32 cellular contexts compared by ENCODE assay signal in the genomic region with DNA sequence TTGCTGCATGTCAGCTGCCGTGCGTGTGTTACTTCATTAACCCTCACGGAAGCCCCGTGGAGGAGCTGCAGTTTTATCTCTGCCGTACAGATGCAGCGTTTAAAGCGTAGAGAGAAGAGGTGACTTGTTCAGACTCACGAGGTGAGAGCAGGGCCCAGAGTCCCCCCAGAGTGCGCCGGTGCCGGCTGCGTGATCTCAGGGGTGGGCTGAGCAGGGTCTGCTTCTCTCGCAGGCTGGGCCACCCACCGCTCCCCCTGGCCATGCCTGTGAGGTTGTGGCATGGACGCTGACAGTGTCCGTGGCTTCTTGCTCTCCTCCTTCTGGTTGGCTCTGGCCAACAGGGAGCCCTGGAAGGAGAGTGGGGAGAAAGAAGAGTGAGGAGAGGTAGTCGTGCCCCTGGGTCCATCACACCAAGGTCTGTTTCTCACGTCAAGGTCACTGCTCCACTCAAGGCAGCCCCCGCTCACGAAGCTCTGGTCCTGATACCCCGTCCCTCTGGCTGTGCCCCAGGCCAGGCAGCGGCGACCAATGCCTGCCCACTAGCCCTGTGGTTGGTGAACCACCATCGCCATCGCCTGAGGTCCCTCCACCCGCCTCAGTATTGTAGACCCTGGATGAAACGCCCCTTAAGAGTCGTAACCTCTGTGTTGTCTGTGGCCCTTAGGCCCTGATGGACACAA.
"Had no signal": no experiment of that assay in that cellular context is flagged by ENCODE, and none has a peak within 500 bp of the region (broad histone marks: within the 10 kb centered on the region; RNA-seq: fewer than 3 reads in every experiment).

No MANE protein-coding gene starts in this region.

- H3K4me1 ChIP-seq: body of pancreas, breast epithelium, esophagus muscularis mucosa, foreskin keratinocyte, gastrocnemius medialis had no signal

- H3K27ac Mint-ChIP-seq: activated CD4-positive, alpha-beta memory T cell treated with anti-CD3 and anti-CD28 coated beads for 36 hours; activated CD4-positive, alpha-beta T cell treated with anti-CD3 and anti-CD28 coated beads for 36 hours; activated CD4-positive, alpha-beta T cell treated with anti-CD3 and anti-CD28 coated beads, Interleukin-2, amount 10 ng/mL, durations not matched to agents 24 days and 14 days; activated CD8-positive, alpha-beta memory T cell treated with anti-CD3 and anti-CD28 coated beads, Interleukin-2, amount 10 ng/mL, durations not matched to agents 7 days and 5 days; activated CD8-positive, alpha-beta T cell treated with anti-CD3 and anti-CD28 coated beads, Interleukin-2, amount 10 ng/mL, durations not matched to agents 7 days and 5 days; activated naive CD8-positive, alpha-beta T cell; activated T-helper 1 cell treated with anti-CD3 and anti-CD28 coated beads, Interleukin-12 subunit alpha, Interleukin-12 subunit beta, Interleukin-2, Interleukin-4 antibody, amounts not matched to agents 30 ng/mL and 10 ng/mL and 1 ng/mL, durations not matched to agents 14 hours and 24 hours and 36 hours; activated T-helper 2 cell treated with anti-CD3 and anti-CD28 coated beads, Interferon-gamma antibody, Interleukin-2, Interleukin-4, amounts not matched to agents 10 μg/mL and 5 μg/mL and 100 μg/mL, durations not matched to agents 14 hours and 24 hours and 36 hours; dendritic cell treated with granulocyte-macrophage colony-stimulating factor and Interleukin-4, amounts not matched to agents 40 ng/mL and 50 ng/mL, for 4 days had no signal

- H3K9me3 Mint-ChIP-seq: activated CD4-positive, alpha-beta memory T cell treated with anti-CD3 and anti-CD28 coated beads for 36 hours; activated CD4-positive, alpha-beta T cell treated with anti-CD3 and anti-CD28 coated beads, Interleukin-2, amount 10 ng/mL, durations not matched to agents 24 days and 14 days; activated T-helper 1 cell treated with anti-CD3 and anti-CD28 coated beads, Interleukin-12 subunit alpha, Interleukin-12 subunit beta, Interleukin-2, Interleukin-4 antibody, amounts not matched to agents 30 ng/mL and 10 ng/mL and 1 ng/mL, durations not matched to agents 14 hours and 24 hours and 36 hours; activated T-helper 2 cell treated with anti-CD3 and anti-CD28 coated beads, Interferon-gamma antibody, Interleukin-2, Interleukin-4, amounts not matched to agents 10 μg/mL and 5 μg/mL and 100 μg/mL, durations not matched to agents 14 hours and 24 hours and 36 hours; dendritic cell treated with granulocyte-macrophage colony-stimulating factor and Interleukin-4, amounts not matched to agents 40 ng/mL and 50 ng/mL, for 4 days had no signal

- H3K4me3 Mint-ChIP-seq: activated CD4-positive, alpha-beta memory T cell treated with anti-CD3 and anti-CD28 coated beads for 36 hours; activated CD4-positive, alpha-beta T cell treated with anti-CD3 and anti-CD28 coated beads for 36 hours; activated CD4-positive, alpha-beta T cell treated with anti-CD3 and anti-CD28 coated beads, Interleukin-2, amount 10 ng/mL, durations not matched to agents 24 days and 14 days; activated CD8-positive, alpha-beta memory T cell treated with anti-CD3 and anti-CD28 coated beads, Interleukin-2, amount 10 ng/mL, durations not matched to agents 7 days and 5 days; activated CD8-positive, alpha-beta T cell treated with anti-CD3 and anti-CD28 coated beads, Interleukin-2, amount 10 ng/mL, durations not matched to agents 7 days and 5 days; activated naive CD8-positive, alpha-beta T cell; activated T-helper 1 cell treated with anti-CD3 and anti-CD28 coated beads, Interleukin-12 subunit alpha, Interleukin-12 subunit beta, Interleukin-2, Interleukin-4 antibody, amounts not matched to agents 30 ng/mL and 10 ng/mL and 1 ng/mL, durations not matched to agents 14 hours and 24 hours and 36 hours; dendritic cell treated with granulocyte-macrophage colony-stimulating factor and Interleukin-4, amounts not matched to agents 40 ng/mL and 50 ng/mL, for 4 days had no signal

- H3K4me3 ChIP-seq: body of pancreas, breast epithelium, cardiac muscle cell, coronary artery, dorsolateral prefrontal cortex, esophagus muscularis mucosa, gastrocnemius medialis, heart left ventricle had no signal

- H3K27ac ChIP-seq: body of pancreas, breast epithelium, cardiac muscle cell, coronary artery, esophagus muscularis mucosa, foreskin keratinocyte, gastrocnemius medialis, heart left ventricle had no signal

- H3K36me3 ChIP-seq: breast epithelium, cardiac muscle cell, esophagus muscularis mucosa, gastrocnemius medialis, heart left ventricle had no signal

- H3K4me1 Mint-ChIP-seq: activated CD4-positive, alpha-beta T cell treated with anti-CD3 and anti-CD28 coated beads, Interleukin-2, amount 10 ng/mL, durations not matched to agents 24 days and 14 days; activated CD8-positive, alpha-beta memory T cell treated with anti-CD3 and anti-CD28 coated beads, Interleukin-2, amount 10 ng/mL, durations not matched to agents 7 days and 5 days had no signal

- H3K27me3 Mint-ChIP-seq: activated CD4-positive, alpha-beta memory T cell treated with anti-CD3 and anti-CD28 coated beads for 36 hours; activated CD4-positive, alpha-beta T cell treated with anti-CD3 and anti-CD28 coated beads for 36 hours; activated CD4-positive, alpha-beta T cell treated with anti-CD3 and anti-CD28 coated beads, Interleukin-2, amount 10 ng/mL, durations not matched to agents 24 days and 14 days; activated CD8-positive, alpha-beta memory T cell treated with anti-CD3 and anti-CD28 coated beads, Interleukin-2, amount 10 ng/mL, durations not matched to agents 7 days and 5 days; activated naive CD8-positive, alpha-beta T cell had no signal

- DNase-seq: activated CD4-positive, alpha-beta memory T cell treated with anti-CD3 and anti-CD28 coated beads for 36 hours; activated CD4-positive, alpha-beta T cell treated with anti-CD3 and anti-CD28 coated beads for 36 hours; activated CD4-positive, alpha-beta T cell treated with anti-CD3 and anti-CD28 coated beads, Interleukin-2, amount 10 ng/mL, durations not matched to agents 24 days and 14 days; activated CD4-positive, CD25-positive, alpha-beta regulatory T cell; activated CD4-positive, CD25-positive, alpha-beta regulatory T cell treated with anti-CD3 and anti-CD28 coated beads, Interleukin-2, amount 50 U/mL, for 72 hours; activated CD8-positive, alpha-beta memory T cell treated with anti-CD3 and anti-CD28 coated beads, Interleukin-2, amount 10 ng/mL, durations not matched to agents 7 days and 5 days; activated CD8-positive, alpha-beta memory T cell treated with anti-CD3 and anti-CD28 coated beads, Interleukin-2, amount 50 U/mL, for 4 hours; activated CD8-positive, alpha-beta T cell treated with anti-CD3 and anti-CD28 coated beads, Interleukin-2, amount 10 ng/mL, durations not matched to agents 7 days and 5 days; activated effector memory CD4-positive, alpha-beta T cell treated with anti-CD3 and anti-CD28 coated beads, Interleukin-2, amount 50 U/mL, for 16 hours; activated naive CD4-positive, alpha-beta T cell treated with anti-CD3 and anti-CD28 coated beads, Interleukin-2, amount 50 U/mL, for 16 hours; activated T-cell treated with anti-CD3 and anti-CD28 coated beads, Interleukin-2, amount 50 U/mL, for 1 hour; activated T-cell treated with anti-CD3 and anti-CD28 coated beads, Interleukin-2, amount 50 U/mL, for 48 hours; amniotic stem cell; body of pancreas; central memory CD4-positive, alpha-beta T cell; cerebellar nuclear complex; effector memory CD4-positive, alpha-beta T cell; erythroblast; foreskin keratinocyte; gastrocnemius medialis; glutamatergic neuron; heart left ventricle; T-helper 2 cell had no signal

- H3K27me3 ChIP-seq: body of pancreas, cardiac muscle cell, foreskin keratinocyte, gastrocnemius medialis had no signal

- H3K9me3 ChIP-seq: body of pancreas, breast epithelium, esophagus muscularis mucosa, gastrocnemius medialis, heart left ventricle had no signal

- ATAC-seq: activated CD4-positive, alpha-beta T cell treated with anti-CD3 and anti-CD28 coated beads for 36 hours; activated CD8-positive, alpha-beta memory T cell treated with anti-CD3 and anti-CD28 coated beads, Interleukin-2, amount 10 ng/mL, durations not matched to agents 7 days and 5 days; activated CD8-positive, alpha-beta T cell treated with anti-CD3 and anti-CD28 coated beads, Interleukin-2, amount 10 ng/mL, durations not matched to agents 7 days and 5 days; body of pancreas; foreskin keratinocyte; gastrocnemius medialis; heart left ventricle had no signal

- H3K36me3 Mint-ChIP-seq: activated CD4-positive, alpha-beta memory T cell treated with anti-CD3 and anti-CD28 coated beads for 36 hours; activated CD8-positive, alpha-beta memory T cell treated with anti-CD3 and anti-CD28 coated beads, Interleukin-2, amount 10 ng/mL, durations not matched to agents 7 days and 5 days; activated naive CD8-positive, alpha-beta T cell had no signal
